ENCODE assay signal across 25 cellular contexts in genomic region chr2:217178366-217178765, GRCh38.
"Had no signal": no experiment of that assay in that cellular context is flagged by ENCODE, and none has a peak within 500 bp of the region (broad histone marks: within the 10 kb centered on the region; RNA-seq: fewer than 3 reads in every experiment).

No MANE protein-coding gene starts in this region.

- H3K36me3 ChIP-seq: ascending aorta, cardiac muscle cell had no signal

- H3K27me3 ChIP-seq: ascending aorta had no signal

- H3K4me3 ChIP-seq: ascending aorta, cardiac muscle cell had no signal

- H3K27ac ChIP-seq: ascending aorta, cardiac muscle cell, VCaP had no signal

- DNase-seq: activated B cell treated with CpG ODN at 0.5 μM for 24 hours; activated CD4-positive, alpha-beta memory T cell treated with anti-CD3 and anti-CD28 coated beads for 36 hours; activated CD4-positive, alpha-beta T cell treated with anti-CD3 and anti-CD28 coated beads for 4 hours; activated CD4-positive, alpha-beta T cell treated with anti-CD3 and anti-CD28 coated beads, Interleukin-2, amount 10 ng/mL, durations not matched to agents 24 days and 14 days; activated CD4-positive, alpha-beta T cell treated with anti-CD3 and anti-CD28 coated beads, Interleukin-2, amount 50 U/mL, for 1 hour; activated CD4-positive, alpha-beta T cell treated with anti-CD3 and anti-CD28 coated beads, Interleukin-2, amount 50 U/mL, for 4 hours; activated CD4-positive, CD25-positive, alpha-beta regulatory T cell treated with anti-CD3 and anti-CD28 coated beads, Interleukin-2, amount 50 U/mL, for 72 hours; activated CD8-positive, alpha-beta memory T cell treated with anti-CD3 and anti-CD28 coated beads, Interleukin-2, amount 50 U/mL, for 4 hours; activated CD8-positive, alpha-beta T cell treated with anti-CD3 and anti-CD28 coated beads for 36 hours; activated effector memory CD4-positive, alpha-beta T cell treated with Interleukin-2 at 50 U/mL for 16 hours; activated gamma-delta T cell; activated naive CD4-positive, alpha-beta T cell treated with anti-CD3 and anti-CD28 coated beads, Interleukin-2, amount 10 ng/mL, durations not matched to agents 7 days and 5 days; activated naive CD4-positive, alpha-beta T cell treated with Interleukin-2 at 50 U/mL for 16 hours; activated naive CD8-positive, alpha-beta T cell treated with anti-CD3 and anti-CD28 coated beads, Interleukin-2, amount 10 ng/mL, durations not matched to agents 7 days and 5 days; activated naive CD8-positive, alpha-beta T cell treated with anti-CD3 and anti-CD28 coated beads, Interleukin-2, amount 50 U/mL, for 24 hours; activated T-cell treated with anti-CD3 and anti-CD28 coated beads, Interleukin-2, amount 50 U/mL, for 24 hours; activated T-cell treated with anti-CD3 and anti-CD28 coated beads, Interleukin-2, amount 50 U/mL, for 48 hours; amygdala; anterior cingulate cortex; T-helper 1 cell; T-helper 2 cell; T-helper 9 cell had no signal
